In the genomic region with DNA sequence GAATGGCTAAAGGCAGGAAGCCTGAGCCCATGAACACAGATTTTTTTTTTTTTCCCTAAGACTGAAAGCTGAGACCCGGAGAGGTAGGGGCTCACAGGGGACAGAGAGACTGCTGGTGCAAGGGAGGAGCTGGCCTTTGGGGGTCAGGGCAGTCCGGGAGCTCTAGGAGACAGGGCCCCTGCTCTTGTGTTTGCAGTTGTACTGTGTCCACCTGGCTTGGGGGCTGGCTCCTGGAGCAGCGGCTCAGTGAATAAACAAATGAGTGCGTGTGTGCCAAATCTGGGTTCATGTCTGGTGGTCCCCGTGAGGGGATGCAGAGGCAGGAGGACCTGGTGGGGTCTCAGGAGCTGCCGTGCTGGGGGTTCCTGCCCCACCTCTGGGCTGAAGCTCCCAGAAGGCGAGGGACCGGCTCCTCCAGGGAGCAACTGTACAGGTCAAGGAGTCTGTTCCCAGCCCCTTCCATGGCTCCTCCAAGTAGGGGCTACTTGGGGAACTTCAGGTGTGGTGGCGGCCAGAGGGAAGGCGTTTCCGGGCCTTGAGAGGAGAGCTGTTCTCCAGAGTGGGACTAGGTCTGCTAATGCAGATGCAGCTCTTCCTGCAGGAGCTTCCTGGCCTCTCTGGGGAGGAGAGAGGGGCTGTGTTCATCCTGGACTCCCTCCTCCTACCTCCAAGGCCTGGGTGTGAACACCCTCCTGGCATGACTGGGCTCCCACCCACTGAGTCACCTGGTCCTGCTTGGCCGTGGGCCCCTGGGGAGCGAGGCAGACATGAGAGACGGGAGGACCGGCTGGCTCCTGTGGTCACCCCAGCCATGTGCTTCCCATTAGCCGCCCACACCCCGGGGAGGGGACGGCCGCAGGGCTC, we compare ENCODE assay signal across 1 cellular context.
TF ChIP-seq lines count a peak whose summit lies in the region.

No MANE protein-coding gene starts in this region.

TF ChIP-seq in HepG2, 621 proteins besides CTCF, POLR2A, EP300 and RAD21 (continued from another document and continues in another):
- TF ChIP-seq, protein P1, sequence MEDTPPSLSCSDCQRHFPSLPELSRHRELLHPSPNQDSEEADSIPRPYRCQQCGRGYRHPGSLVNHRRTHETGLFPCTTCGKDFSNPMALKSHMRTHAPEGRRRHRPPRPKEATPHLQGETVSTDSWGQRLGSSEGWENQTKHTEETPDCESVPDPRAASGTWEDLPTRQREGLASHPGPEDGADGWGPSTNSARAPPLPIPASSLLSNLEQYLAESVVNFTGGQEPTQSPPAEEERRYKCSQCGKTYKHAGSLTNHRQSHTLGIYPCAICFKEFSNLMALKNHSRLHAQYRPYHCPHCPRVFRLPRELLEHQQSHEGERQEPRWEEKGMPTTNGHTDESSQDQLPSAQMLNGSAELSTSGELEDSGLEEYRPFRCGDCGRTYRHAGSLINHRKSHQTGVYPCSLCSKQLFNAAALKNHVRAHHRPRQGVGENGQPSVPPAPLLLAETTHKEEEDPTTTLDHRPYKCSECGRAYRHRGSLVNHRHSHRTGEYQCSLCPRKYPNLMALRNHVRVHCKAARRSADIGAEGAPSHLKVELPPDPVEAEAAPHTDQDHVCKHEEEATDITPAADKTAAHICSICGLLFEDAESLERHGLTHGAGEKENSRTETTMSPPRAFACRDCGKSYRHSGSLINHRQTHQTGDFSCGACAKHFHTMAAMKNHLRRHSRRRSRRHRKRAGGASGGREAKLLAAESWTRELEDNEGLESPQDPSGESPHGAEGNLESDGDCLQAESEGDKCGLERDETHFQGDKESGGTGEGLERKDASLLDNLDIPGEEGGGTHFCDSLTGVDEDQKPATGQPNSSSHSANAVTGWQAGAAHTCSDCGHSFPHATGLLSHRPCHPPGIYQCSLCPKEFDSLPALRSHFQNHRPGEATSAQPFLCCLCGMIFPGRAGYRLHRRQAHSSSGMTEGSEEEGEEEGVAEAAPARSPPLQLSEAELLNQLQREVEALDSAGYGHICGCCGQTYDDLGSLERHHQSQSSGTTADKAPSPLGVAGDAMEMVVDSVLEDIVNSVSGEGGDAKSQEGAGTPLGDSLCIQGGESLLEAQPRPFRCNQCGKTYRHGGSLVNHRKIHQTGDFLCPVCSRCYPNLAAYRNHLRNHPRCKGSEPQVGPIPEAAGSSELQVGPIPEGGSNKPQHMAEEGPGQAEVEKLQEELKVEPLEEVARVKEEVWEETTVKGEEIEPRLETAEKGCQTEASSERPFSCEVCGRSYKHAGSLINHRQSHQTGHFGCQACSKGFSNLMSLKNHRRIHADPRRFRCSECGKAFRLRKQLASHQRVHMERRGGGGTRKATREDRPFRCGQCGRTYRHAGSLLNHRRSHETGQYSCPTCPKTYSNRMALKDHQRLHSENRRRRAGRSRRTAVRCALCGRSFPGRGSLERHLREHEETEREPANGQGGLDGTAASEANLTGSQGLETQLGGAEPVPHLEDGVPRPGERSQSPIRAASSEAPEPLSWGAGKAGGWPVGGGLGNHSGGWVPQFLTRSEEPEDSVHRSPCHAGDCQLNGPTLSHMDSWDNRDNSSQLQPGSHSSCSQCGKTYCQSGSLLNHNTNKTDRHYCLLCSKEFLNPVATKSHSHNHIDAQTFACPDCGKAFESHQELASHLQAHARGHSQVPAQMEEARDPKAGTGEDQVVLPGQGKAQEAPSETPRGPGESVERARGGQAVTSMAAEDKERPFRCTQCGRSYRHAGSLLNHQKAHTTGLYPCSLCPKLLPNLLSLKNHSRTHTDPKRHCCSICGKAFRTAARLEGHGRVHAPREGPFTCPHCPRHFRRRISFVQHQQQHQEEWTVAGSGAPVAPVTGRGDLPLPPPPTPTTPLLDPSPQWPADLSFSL (CRISPR knock-in tag; IDR thresholded peaks at IDR 0.05) = 0 out of 2 replicates have a peak, but pooled peaks have one; percentile 57
- TF ChIP-seq ZNF83 (CRISPR knock-in tag; IDR thresholded peaks at IDR 0.05; ENCODE audit: borderline replicate concordance) = peak; percentile 35; the same call in 1 of the 2 replicates
- TF ChIP-seq, protein P2, sequence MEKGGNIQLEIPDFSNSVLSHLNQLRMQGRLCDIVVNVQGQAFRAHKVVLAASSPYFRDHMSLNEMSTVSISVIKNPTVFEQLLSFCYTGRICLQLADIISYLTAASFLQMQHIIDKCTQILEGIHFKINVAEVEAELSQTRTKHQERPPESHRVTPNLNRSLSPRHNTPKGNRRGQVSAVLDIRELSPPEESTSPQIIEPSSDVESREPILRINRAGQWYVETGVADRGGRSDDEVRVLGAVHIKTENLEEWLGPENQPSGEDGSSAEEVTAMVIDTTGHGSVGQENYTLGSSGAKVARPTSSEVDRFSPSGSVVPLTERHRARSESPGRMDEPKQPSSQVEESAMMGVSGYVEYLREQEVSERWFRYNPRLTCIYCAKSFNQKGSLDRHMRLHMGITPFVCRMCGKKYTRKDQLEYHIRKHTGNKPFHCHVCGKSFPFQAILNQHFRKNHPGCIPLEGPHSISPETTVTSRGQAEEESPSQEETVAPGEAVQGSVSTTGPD (CRISPR knock-in tag; IDR thresholded peaks at IDR 0.05) = no peak
- peak; percentile 68 for TF ChIP-seq STAG1 (CRISPR knock-in tag; IDR thresholded peaks at IDR 0.05)
- peak; percentile 87 for TF ChIP-seq DNMT3B (CRISPR knock-in tag; conservative IDR thresholded peaks at IDR 0.05)
- TF ChIP-seq, protein P3, sequence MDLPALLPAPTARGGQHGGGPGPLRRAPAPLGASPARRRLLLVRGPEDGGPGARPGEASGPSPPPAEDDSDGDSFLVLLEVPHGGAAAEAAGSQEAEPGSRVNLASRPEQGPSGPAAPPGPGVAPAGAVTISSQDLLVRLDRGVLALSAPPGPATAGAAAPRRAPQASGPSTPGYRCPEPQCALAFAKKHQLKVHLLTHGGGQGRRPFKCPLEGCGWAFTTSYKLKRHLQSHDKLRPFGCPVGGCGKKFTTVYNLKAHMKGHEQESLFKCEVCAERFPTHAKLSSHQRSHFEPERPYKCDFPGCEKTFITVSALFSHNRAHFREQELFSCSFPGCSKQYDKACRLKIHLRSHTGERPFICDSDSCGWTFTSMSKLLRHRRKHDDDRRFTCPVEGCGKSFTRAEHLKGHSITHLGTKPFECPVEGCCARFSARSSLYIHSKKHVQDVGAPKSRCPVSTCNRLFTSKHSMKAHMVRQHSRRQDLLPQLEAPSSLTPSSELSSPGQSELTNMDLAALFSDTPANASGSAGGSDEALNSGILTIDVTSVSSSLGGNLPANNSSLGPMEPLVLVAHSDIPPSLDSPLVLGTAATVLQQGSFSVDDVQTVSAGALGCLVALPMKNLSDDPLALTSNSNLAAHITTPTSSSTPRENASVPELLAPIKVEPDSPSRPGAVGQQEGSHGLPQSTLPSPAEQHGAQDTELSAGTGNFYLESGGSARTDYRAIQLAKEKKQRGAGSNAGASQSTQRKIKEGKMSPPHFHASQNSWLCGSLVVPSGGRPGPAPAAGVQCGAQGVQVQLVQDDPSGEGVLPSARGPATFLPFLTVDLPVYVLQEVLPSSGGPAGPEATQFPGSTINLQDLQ (CRISPR knock-in tag; IDR thresholded peaks at IDR 0.05) = peak; percentile 80
- TF ChIP-seq RBM22 (optimal IDR thresholded peaks at IDR 0.05; ENCODE audit: low read length) = peak; percentile 60
- TF ChIP-seq JUND (CRISPR knock-in tag; IDR thresholded peaks at IDR 0.05) = no peak
- peak; percentile 88 for TF ChIP-seq RARA (CRISPR knock-in tag; IDR thresholded peaks at IDR 0.05)
- TF ChIP-seq ZNF781 (CRISPR knock-in tag; IDR thresholded peaks at IDR 0.05; ENCODE audit: borderline replicate concordance, not compliant biosample characterization) = no peak
- TF ChIP-seq, protein P4, sequence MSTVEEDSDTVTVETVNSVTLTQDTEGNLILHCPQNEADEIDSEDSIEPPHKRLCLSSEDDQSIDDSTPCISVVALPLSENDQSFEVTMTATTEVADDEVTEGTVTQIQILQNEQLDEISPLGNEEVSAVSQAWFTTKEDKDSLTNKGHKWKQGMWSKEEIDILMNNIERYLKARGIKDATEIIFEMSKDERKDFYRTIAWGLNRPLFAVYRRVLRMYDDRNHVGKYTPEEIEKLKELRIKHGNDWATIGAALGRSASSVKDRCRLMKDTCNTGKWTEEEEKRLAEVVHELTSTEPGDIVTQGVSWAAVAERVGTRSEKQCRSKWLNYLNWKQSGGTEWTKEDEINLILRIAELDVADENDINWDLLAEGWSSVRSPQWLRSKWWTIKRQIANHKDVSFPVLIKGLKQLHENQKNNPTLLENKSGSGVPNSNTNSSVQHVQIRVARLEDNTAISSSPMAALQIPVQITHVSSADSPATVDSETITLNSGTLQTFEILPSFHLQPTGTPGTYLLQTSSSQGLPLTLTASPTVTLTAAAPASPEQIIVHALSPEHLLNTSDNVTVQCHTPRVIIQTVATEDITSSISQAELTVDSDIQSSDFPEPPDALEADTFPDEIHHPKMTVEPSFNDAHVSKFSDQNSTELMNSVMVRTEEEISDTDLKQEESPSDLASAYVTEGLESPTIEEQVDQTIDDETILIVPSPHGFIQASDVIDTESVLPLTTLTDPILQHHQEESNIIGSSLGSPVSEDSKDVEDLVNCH (CRISPR knock-in tag; IDR thresholded peaks at IDR 0.05) = no peak
- TF ChIP-seq, protein P5, sequence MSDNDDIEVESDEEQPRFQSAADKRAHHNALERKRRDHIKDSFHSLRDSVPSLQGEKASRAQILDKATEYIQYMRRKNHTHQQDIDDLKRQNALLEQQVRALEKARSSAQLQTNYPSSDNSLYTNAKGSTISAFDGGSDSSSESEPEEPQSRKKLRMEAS (IDR thresholded peaks at IDR 0.05) = peak; percentile 97
- 0 out of 2 replicates have a peak, but pooled peaks have one; percentile 10 for TF ChIP-seq DR1 (CRISPR knock-in tag; IDR thresholded peaks at IDR 0.05)
- no peak for TF ChIP-seq XBP1 (CRISPR knock-in tag; IDR thresholded peaks at IDR 0.05)
- TF ChIP-seq, protein P6, sequence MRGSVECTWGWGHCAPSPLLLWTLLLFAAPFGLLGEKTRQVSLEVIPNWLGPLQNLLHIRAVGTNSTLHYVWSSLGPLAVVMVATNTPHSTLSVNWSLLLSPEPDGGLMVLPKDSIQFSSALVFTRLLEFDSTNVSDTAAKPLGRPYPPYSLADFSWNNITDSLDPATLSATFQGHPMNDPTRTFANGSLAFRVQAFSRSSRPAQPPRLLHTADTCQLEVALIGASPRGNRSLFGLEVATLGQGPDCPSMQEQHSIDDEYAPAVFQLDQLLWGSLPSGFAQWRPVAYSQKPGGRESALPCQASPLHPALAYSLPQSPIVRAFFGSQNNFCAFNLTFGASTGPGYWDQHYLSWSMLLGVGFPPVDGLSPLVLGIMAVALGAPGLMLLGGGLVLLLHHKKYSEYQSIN (CRISPR knock-in tag; IDR thresholded peaks at IDR 0.05; ENCODE audit: borderline replicate concordance) = no peak
- no peak for TF ChIP-seq ZBTB21 (CRISPR knock-in tag; IDR thresholded peaks at IDR 0.05)
- TF ChIP-seq HDAC1 (CRISPR knock-in tag; IDR thresholded peaks at IDR 0.05) = peak; percentile 35; the same call in 1 of the 2 replicates
- TF ChIP-seq ZNF788 (CRISPR knock-in tag; IDR thresholded peaks at IDR 0.05; ENCODE audit: borderline replicate concordance) = peak; percentile 72; the same call in 1 of the 2 replicates
- TF ChIP-seq ZMYM3 (CRISPR knock-in tag; IDR thresholded peaks at IDR 0.05) = peak; percentile 78; the same call in 1 of the 2 replicates
- TF ChIP-seq KDM2A (CRISPR knock-in tag; IDR thresholded peaks at IDR 0.05; ENCODE audit: borderline replicate concordance, low read depth) = peak; percentile 50; the same call in 1 of the 2 replicates
- TF ChIP-seq CBX2 (IDR thresholded peaks at IDR 0.05; ENCODE audit: low read depth, low read length) = no peak
- no peak for TF ChIP-seq CBX2 (CRISPR knock-in tag; IDR thresholded peaks at IDR 0.05; ENCODE audit: low read depth)
- TF ChIP-seq, protein P7, sequence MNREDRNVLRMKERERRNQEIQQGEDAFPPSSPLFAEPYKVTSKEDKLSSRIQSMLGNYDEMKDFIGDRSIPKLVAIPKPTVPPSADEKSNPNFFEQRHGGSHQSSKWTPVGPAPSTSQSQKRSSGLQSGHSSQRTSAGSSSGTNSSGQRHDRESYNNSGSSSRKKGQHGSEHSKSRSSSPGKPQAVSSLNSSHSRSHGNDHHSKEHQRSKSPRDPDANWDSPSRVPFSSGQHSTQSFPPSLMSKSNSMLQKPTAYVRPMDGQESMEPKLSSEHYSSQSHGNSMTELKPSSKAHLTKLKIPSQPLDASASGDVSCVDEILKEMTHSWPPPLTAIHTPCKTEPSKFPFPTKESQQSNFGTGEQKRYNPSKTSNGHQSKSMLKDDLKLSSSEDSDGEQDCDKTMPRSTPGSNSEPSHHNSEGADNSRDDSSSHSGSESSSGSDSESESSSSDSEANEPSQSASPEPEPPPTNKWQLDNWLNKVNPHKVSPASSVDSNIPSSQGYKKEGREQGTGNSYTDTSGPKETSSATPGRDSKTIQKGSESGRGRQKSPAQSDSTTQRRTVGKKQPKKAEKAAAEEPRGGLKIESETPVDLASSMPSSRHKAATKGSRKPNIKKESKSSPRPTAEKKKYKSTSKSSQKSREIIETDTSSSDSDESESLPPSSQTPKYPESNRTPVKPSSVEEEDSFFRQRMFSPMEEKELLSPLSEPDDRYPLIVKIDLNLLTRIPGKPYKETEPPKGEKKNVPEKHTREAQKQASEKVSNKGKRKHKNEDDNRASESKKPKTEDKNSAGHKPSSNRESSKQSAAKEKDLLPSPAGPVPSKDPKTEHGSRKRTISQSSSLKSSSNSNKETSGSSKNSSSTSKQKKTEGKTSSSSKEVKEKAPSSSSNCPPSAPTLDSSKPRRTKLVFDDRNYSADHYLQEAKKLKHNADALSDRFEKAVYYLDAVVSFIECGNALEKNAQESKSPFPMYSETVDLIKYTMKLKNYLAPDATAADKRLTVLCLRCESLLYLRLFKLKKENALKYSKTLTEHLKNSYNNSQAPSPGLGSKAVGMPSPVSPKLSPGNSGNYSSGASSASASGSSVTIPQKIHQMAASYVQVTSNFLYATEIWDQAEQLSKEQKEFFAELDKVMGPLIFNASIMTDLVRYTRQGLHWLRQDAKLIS (CRISPR knock-in tag; IDR thresholded peaks at IDR 0.05) = 0 out of 2 replicates have a peak, but pooled peaks have one; percentile 75
- no peak for TF ChIP-seq ZNF333 (CRISPR knock-in tag; IDR thresholded peaks at IDR 0.05; ENCODE audit: borderline replicate concordance)
- TF ChIP-seq, protein P8, sequence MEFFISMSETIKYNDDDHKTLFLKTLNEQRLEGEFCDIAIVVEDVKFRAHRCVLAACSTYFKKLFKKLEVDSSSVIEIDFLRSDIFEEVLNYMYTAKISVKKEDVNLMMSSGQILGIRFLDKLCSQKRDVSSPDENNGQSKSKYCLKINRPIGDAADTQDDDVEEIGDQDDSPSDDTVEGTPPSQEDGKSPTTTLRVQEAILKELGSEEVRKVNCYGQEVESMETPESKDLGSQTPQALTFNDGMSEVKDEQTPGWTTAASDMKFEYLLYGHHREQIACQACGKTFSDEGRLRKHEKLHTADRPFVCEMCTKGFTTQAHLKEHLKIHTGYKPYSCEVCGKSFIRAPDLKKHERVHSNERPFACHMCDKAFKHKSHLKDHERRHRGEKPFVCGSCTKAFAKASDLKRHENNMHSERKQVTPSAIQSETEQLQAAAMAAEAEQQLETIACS (CRISPR knock-in tag; IDR thresholded peaks at IDR 0.05) = no peak
- peak; percentile 61 for TF ChIP-seq DPF2 (CRISPR knock-in tag; IDR thresholded peaks at IDR 0.05; ENCODE audit: borderline replicate concordance, low read depth)
